In the genomic region with DNA sequence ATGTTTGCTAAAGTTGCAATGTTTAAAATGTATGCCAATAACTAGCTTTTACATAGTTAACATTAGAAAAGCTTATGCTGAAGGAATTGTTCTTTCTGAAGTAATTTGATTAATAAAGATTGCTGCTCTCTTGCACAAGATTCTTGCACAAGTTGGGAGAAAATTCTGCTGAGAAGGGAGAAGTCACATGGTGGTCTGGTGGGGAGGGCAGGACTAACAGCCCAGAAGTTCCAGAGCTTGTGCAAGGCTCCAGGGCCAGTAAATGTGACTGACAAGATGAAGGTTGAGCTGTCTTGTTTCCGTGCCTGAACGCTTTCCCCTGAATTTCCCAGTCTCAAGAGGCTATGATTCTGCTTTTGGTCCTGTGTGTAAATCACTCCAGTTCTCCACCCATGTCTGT, we compare ENCODE assay signal across 31 cellular contexts.
"Had no signal": no experiment of that assay in that cellular context is flagged by ENCODE, and none has a peak within 500 bp of the region (broad histone marks: within the 10 kb centered on the region; RNA-seq: fewer than 3 reads in every experiment).

No MANE protein-coding gene starts in this region.

- H3K4me3 ChIP-seq: ascending aorta, body of pancreas, Peyer's patch, SJCRH30 had no signal

- H3K9me3 Mint-ChIP-seq: activated B cell treated with CpG ODN at 0.5 μM for 24 hours; activated CD4-positive, alpha-beta T cell treated with anti-CD3 and anti-CD28 coated beads, Interleukin-2, amount 10 ng/mL, durations not matched to agents 24 days and 14 days; activated naive CD4-positive, alpha-beta T cell treated with anti-CD3 and anti-CD28 coated beads, Interleukin-2, amount 50 U/mL, for 72 hours; activated naive CD8-positive, alpha-beta T cell treated with anti-CD3 and anti-CD28 coated beads, Interleukin-2, amount 50 U/mL, for 24 hours; activated T-cell treated with anti-CD3 and anti-CD28 coated beads, Interleukin-2, amount 50 U/mL, for 4 hours; T-helper 1 cell treated with Interleukin-12 subunit alpha and Interleukin-12 subunit beta and Interleukin-4 antibody, amounts not matched to agents 30 μg/mL and 1 μg/mL, for 36 hours had no signal

- H3K36me3 Mint-ChIP-seq: activated CD8-positive, alpha-beta memory T cell treated with anti-CD3 and anti-CD28 coated beads, Interleukin-2, amount 10 ng/mL, durations not matched to agents 7 days and 5 days; activated naive CD4-positive, alpha-beta T cell treated with anti-CD3 and anti-CD28 coated beads, Interleukin-2, amount 50 U/mL, for 72 hours; IgD-negative memory B cell had no signal

- H3K9ac ChIP-seq: SK-N-SH had no signal

- H3K36me3 ChIP-seq: ascending aorta, Peyer's patch, SJCRH30 had no signal

- H3K27me3 Mint-ChIP-seq: activated B cell treated with CpG ODN at 0.5 μM for 24 hours; activated CD4-positive, alpha-beta T cell treated with anti-CD3 and anti-CD28 coated beads, Interleukin-2, amount 10 ng/mL, durations not matched to agents 24 days and 14 days; activated CD8-positive, alpha-beta memory T cell treated with anti-CD3 and anti-CD28 coated beads, Interleukin-2, amount 10 ng/mL, durations not matched to agents 7 days and 5 days; activated naive CD8-positive, alpha-beta T cell treated with anti-CD3 and anti-CD28 coated beads, Interleukin-2, amount 50 U/mL, for 24 hours had no signal

- H3K4me1 ChIP-seq: ascending aorta, body of pancreas, Peyer's patch, SJCRH30 had no signal

- H3K9me3 ChIP-seq: ascending aorta, body of pancreas, Peyer's patch, SJCRH30, SK-N-SH had no signal

- H3K27ac Mint-ChIP-seq: activated B cell treated with CpG ODN at 0.5 μM for 24 hours; activated CD4-positive, alpha-beta T cell treated with anti-CD3 and anti-CD28 coated beads, Interleukin-2, amount 10 ng/mL, durations not matched to agents 24 days and 14 days; activated CD8-positive, alpha-beta memory T cell treated with anti-CD3 and anti-CD28 coated beads, Interleukin-2, amount 10 ng/mL, durations not matched to agents 7 days and 5 days; activated naive CD4-positive, alpha-beta T cell treated with anti-CD3 and anti-CD28 coated beads, Interleukin-2, amount 50 U/mL, for 72 hours; activated naive CD8-positive, alpha-beta T cell treated with anti-CD3 and anti-CD28 coated beads, Interleukin-2, amount 50 U/mL, for 24 hours; IgD-negative memory B cell; T-helper 1 cell treated with Interleukin-12 subunit alpha and Interleukin-12 subunit beta and Interleukin-4 antibody, amounts not matched to agents 30 μg/mL and 1 μg/mL, for 36 hours had no signal

- H3K4me3 Mint-ChIP-seq: activated B cell treated with CpG ODN at 0.5 μM for 24 hours; activated CD4-positive, alpha-beta T cell treated with anti-CD3 and anti-CD28 coated beads, Interleukin-2, amount 10 ng/mL, durations not matched to agents 24 days and 14 days; activated CD8-positive, alpha-beta memory T cell treated with anti-CD3 and anti-CD28 coated beads, Interleukin-2, amount 10 ng/mL, durations not matched to agents 7 days and 5 days; activated naive CD8-positive, alpha-beta T cell treated with anti-CD3 and anti-CD28 coated beads, Interleukin-2, amount 50 U/mL, for 24 hours; activated T-cell treated with anti-CD3 and anti-CD28 coated beads, Interleukin-2, amount 50 U/mL, for 4 hours; IgD-negative memory B cell; T-helper 1 cell treated with Interleukin-12 subunit alpha and Interleukin-12 subunit beta and Interleukin-4 antibody, amounts not matched to agents 30 μg/mL and 1 μg/mL, for 36 hours had no signal

- H3K4me1 Mint-ChIP-seq: activated B cell treated with CpG ODN at 0.5 μM for 24 hours; activated CD4-positive, alpha-beta T cell treated with anti-CD3 and anti-CD28 coated beads, Interleukin-2, amount 10 ng/mL, durations not matched to agents 24 days and 14 days; activated CD8-positive, alpha-beta memory T cell treated with anti-CD3 and anti-CD28 coated beads, Interleukin-2, amount 10 ng/mL, durations not matched to agents 7 days and 5 days; activated naive CD8-positive, alpha-beta T cell treated with anti-CD3 and anti-CD28 coated beads, Interleukin-2, amount 50 U/mL, for 24 hours; IgD-negative memory B cell had no signal

- H3K27ac ChIP-seq: ascending aorta, body of pancreas, Peyer's patch, RWPE1, SJCRH30 had no signal

- ATAC-seq: activated CD8-positive, alpha-beta memory T cell treated with anti-CD3 and anti-CD28 coated beads, Interleukin-2, amount 10 ng/mL, durations not matched to agents 7 days and 5 days; activated naive CD4-positive, alpha-beta T cell treated with anti-CD3 and anti-CD28 coated beads, Interleukin-2, amount 50 U/mL, for 72 hours; activated naive CD8-positive, alpha-beta T cell treated with anti-CD3 and anti-CD28 coated beads, Interleukin-2, amount 50 U/mL, for 24 hours; activated T-cell treated with anti-CD3 and anti-CD28 coated beads, Interleukin-2, amount 50 U/mL, for 4 hours; body of pancreas had no signal

- DNase-seq: activated B cell treated with CpG ODN at 0.5 μM for 24 hours; activated CD4-positive, alpha-beta T cell treated with anti-CD3 and anti-CD28 coated beads for 1 hour; activated CD4-positive, alpha-beta T cell treated with anti-CD3 and anti-CD28 coated beads, Interleukin-2, amount 10 ng/mL, durations not matched to agents 24 days and 14 days; activated CD4-positive, alpha-beta T cell treated with anti-CD3 and anti-CD28 coated beads, Interleukin-2, amount 50 U/mL, for 48 hours; activated CD8-positive, alpha-beta memory T cell treated with anti-CD3 and anti-CD28 coated beads, Interleukin-2, amount 10 ng/mL, durations not matched to agents 7 days and 5 days; activated effector memory CD4-positive, alpha-beta T cell treated with anti-CD3 and anti-CD28 coated beads, Interleukin-2, amount 50 U/mL, for 16 hours; activated naive CD4-positive, alpha-beta T cell treated with Interleukin-2 at 50 U/mL for 16 hours; activated naive CD8-positive, alpha-beta T cell treated with anti-CD3 and anti-CD28 coated beads, Interleukin-2, amount 50 U/mL, for 24 hours; activated T-cell treated with anti-CD3 and anti-CD28 coated beads, Interleukin-2, amount 50 U/mL, for 4 hours; amniotic stem cell; body of pancreas; KG1; NCI-H1092; NCI-H1417 treated with DMSO at 0.1 percent for 48 hours; NCI-H1694; NCI-H2029; NCI-H2107; NCI-H2171 treated with DMSO at 0.1 percent for 48 hours; NCI-H345; NCI-H510A; NCI-H526 treated with DMSO at 0.1 percent for 48 hours; NCI-H82; Peyer's patch; Right ventricle myocardium superior; SJCRH30; SK-N-SH had no signal

- H3K27me3 ChIP-seq: ascending aorta, body of pancreas, Peyer's patch, SJCRH30 had no signal
